In genomic region chr11:33347490-33348125, GRCh38 we compare ENCODE assay signal across 15 cellular contexts. TPM values are rescaled to one million over a fixed set of nuclear protein-coding genes. Genes with fewer than 3 reads are reported as not detected.
DNase-seq lines count a peak whose midpoint lies in the region; ATAC-seq and TF ChIP-seq lines count a peak whose summit lies in the region.
"Had no signal": no experiment of that assay in that cellular context is flagged by ENCODE, and none has a peak within 500 bp of the region (broad histone marks: within the 10 kb centered on the region; RNA-seq: fewer than 3 reads in every experiment).

No MANE protein-coding gene starts in this region.

- peaks cover 28% of the 10 kb centered on the region for H3K36me3 Mint-ChIP-seq in activated CD8-positive, alpha-beta memory T cell treated with anti-CD3 and anti-CD28 coated beads, Interleukin-2, amount 10 ng/mL, durations not matched to agents 7 days and 5 days
- H3K36me3 Mint-ChIP-seq in stimulated activated naive B cell treated with anti-CD40 and anti-IgM and Interleukin-4, amounts not matched to agents 10 μg/mL and 1 μg/mL and 100 μg/mL, for 72 hours: peaks cover 31 to 45% of the 10 kb centered on the region in 2 donors

- CTCF ChIA-PET in activated CD8-positive, alpha-beta memory T cell treated with anti-CD3 and anti-CD28 coated beads, Interleukin-2, amount 10 ng/mL, durations not matched to agents 7 days and 5 days (lab: Charles Lee): interaction anchor here (0.8 to 1.4 kb wide), 2 partner anchors 16 to 19 kb away, joined by 3 to 4 read pairs; no protein-coding TSS in a partner anchor
- CTCF ChIA-PET in HEK293T (lab: Yijun Ruan, JAX): interaction anchor here (0.6 kb wide), 1 partner anchor 273 kb away, joined by 4 read pairs; no protein-coding TSS in a partner anchor

- H3K4me1 Mint-ChIP-seq in activated CD8-positive, alpha-beta memory T cell treated with anti-CD3 and anti-CD28 coated beads, Interleukin-2, amount 10 ng/mL, durations not matched to agents 7 days and 5 days: no peaks in the 10 kb centered on the region
- peaks cover 0 to 4% of the 10 kb centered on the region in 2 donors for H3K4me1 Mint-ChIP-seq in stimulated activated naive B cell treated with anti-CD40 and anti-IgM and Interleukin-4, amounts not matched to agents 10 μg/mL and 1 μg/mL and 100 μg/mL, for 72 hours

- no peak for TF ChIP-seq CTCF in omental fat pad (IDR thresholded peaks at IDR 0.05)

- H3K27ac Mint-ChIP-seq in activated CD8-positive, alpha-beta memory T cell treated with anti-CD3 and anti-CD28 coated beads, Interleukin-2, amount 10 ng/mL, durations not matched to agents 7 days and 5 days: no peak overlapping the region
- H3K27ac Mint-ChIP-seq in stimulated activated naive B cell treated with anti-CD40 and anti-IgM and Interleukin-4, amounts not matched to agents 10 μg/mL and 1 μg/mL and 100 μg/mL, for 72 hours: peak overlapping the region; percentile 82

- no peaks in the 10 kb centered on the region for H3K27me3 Mint-ChIP-seq in activated CD8-positive, alpha-beta memory T cell treated with anti-CD3 and anti-CD28 coated beads, Interleukin-2, amount 10 ng/mL, durations not matched to agents 7 days and 5 days
- H3K27me3 Mint-ChIP-seq in stimulated activated naive B cell treated with anti-CD40 and anti-IgM and Interleukin-4, amounts not matched to agents 10 μg/mL and 1 μg/mL and 100 μg/mL, for 72 hours: no peaks in the 10 kb centered on the region

- DNase-seq in activated CD8-positive, alpha-beta memory T cell treated with anti-CD3 and anti-CD28 coated beads, Interleukin-2, amount 10 ng/mL, durations not matched to agents 7 days and 5 days: peak; percentile 46
- DNase-seq in activated CD8-positive, alpha-beta memory T cell treated with anti-CD3 and anti-CD28 coated beads for 24 hours: no peak
- DNase-seq in HEK293T (ENCODE audit: extremely low spot score): peak; percentile 17
- peak; percentile 45 for DNase-seq in stimulated activated naive B cell treated with anti-CD40 and anti-IgM and Interleukin-4, amounts not matched to agents 10 μg/mL and 1 μg/mL and 100 μg/mL, for 72 hours
- no peak for DNase-seq in omental fat pad (ENCODE audit: low spot score)
- no peak for DNase-seq in NCI-H345 treated with DMSO at 0.1 percent for 48 hours (lab: John Stamatoyannopoulos, UW; ENCODE audit: unreplicated experiment)
- DNase-seq: activated CD8-positive, alpha-beta memory T cell treated with anti-CD3 and anti-CD28 coated beads, Interleukin-2, amount 50 U/mL, for 4 hours; amygdala; effector CD4-positive, alpha-beta T cell; NCI-H187; right cardiac atrium; uterus had no signal

- peak; percentile 45 for ATAC-seq in activated CD8-positive, alpha-beta memory T cell treated with anti-CD3 and anti-CD28 coated beads, Interleukin-2, amount 10 ng/mL, durations not matched to agents 7 days and 5 days
- ATAC-seq in HG03457 (IDR thresholded peaks at IDR 0.05; ENCODE audit: unreplicated experiment): peak; percentile 97
- peak; percentile 96 to 100 for ATAC-seq in stimulated activated naive B cell treated with anti-CD40 and anti-IgM and Interleukin-4, amounts not matched to agents 10 μg/mL and 1 μg/mL and 100 μg/mL, for 72 hours (replicated peaks)
- ATAC-seq in GM21367 (IDR thresholded peaks at IDR 0.05; ENCODE audit: unreplicated experiment): no peak
- no peak for ATAC-seq in omental fat pad (ENCODE audit: low FRiP score)
- ATAC-seq: right cardiac atrium had no signal

- POLR2A ChIA-PET in HEK293T (lab: Yijun Ruan, JAX): no interaction called here

- no peaks in the 10 kb centered on the region for H3K9me3 Mint-ChIP-seq in activated CD8-positive, alpha-beta memory T cell treated with anti-CD3 and anti-CD28 coated beads, Interleukin-2, amount 10 ng/mL, durations not matched to agents 7 days and 5 days (ENCODE audit: low read depth)
- no peaks in the 10 kb centered on the region for H3K9me3 Mint-ChIP-seq in stimulated activated naive B cell treated with anti-CD40 and anti-IgM and Interleukin-4, amounts not matched to agents 10 μg/mL and 1 μg/mL and 100 μg/mL, for 72 hours

- no peak overlapping the region for H3K4me3 Mint-ChIP-seq in activated CD8-positive, alpha-beta memory T cell treated with anti-CD3 and anti-CD28 coated beads, Interleukin-2, amount 10 ng/mL, durations not matched to agents 7 days and 5 days
- no peak overlapping the region for H3K4me3 Mint-ChIP-seq in stimulated activated naive B cell treated with anti-CD40 and anti-IgM and Interleukin-4, amounts not matched to agents 10 μg/mL and 1 μg/mL and 100 μg/mL, for 72 hours

TF ChIP-seq in HEK293T, 16 proteins besides CTCF, POLR2A, EP300 and RAD21:
- TF ChIP-seq LEF1 (IDR thresholded peaks at IDR 0.05; ENCODE audit: borderline replicate concordance) (no peak), FOXK2 (IDR thresholded peaks at IDR 0.05) (no peak), SUZ12 (IDR thresholded peaks at IDR 0.05) (no peak), ELF4 (IDR thresholded peaks at IDR 0.05) (no peak), HDGF (IDR thresholded peaks at IDR 0.05; ENCODE audit: borderline replicate concordance) (no peak)

RNA-seq across cellular contexts. Expression of gene KIAA1549L, which starts 28.3 kb away (rescaled TPM):
- not detected for total RNA-seq in activated CD8-positive, alpha-beta memory T cell treated with anti-CD3 and anti-CD28 coated beads, Interleukin-2, amount 10 ng/mL, durations not matched to agents 7 days and 5 days
- under 1 TPM in 3 of 4 donors, not detected in 1; 0.19 to 0.60 (median 0.50) TPM for total RNA-seq in omental fat pad
- total RNA-seq: T-helper 2 cell treated with Interferon-gamma antibody and Interleukin-4, amounts not matched to agents 100 ng/mL and 5 ng/mL, for 36 hours had no signal

Comparison
In these comparisons a context has a peak if more than half of its experiments do, and no peak if none do; other contexts are left out.
1. DNase-seq: peak in activated CD8-positive, alpha-beta memory T cell treated with anti-CD3 and anti-CD28 coated beads, Interleukin-2, amount 10 ng/mL, durations not matched to agents 7 days and 5 days (single experiment), HEK293T (single experiment) and stimulated activated naive B cell treated with anti-CD40 and anti-IgM and Interleukin-4, amounts not matched to agents 10 μg/mL and 1 μg/mL and 100 μg/mL, for 72 hours (single experiment); none in activated CD8-positive, alpha-beta memory T cell treated with anti-CD3 and anti-CD28 coated beads for 24 hours (single experiment), omental fat pad (single experiment) and NCI-H345 treated with DMSO at 0.1 percent for 48 hours (single experiment).
2. ATAC-seq: peak in activated CD8-positive, alpha-beta memory T cell treated with anti-CD3 and anti-CD28 coated beads, Interleukin-2, amount 10 ng/mL, durations not matched to agents 7 days and 5 days (single experiment), HG03457 (single experiment) and stimulated activated naive B cell treated with anti-CD40 and anti-IgM and Interleukin-4, amounts not matched to agents 10 μg/mL and 1 μg/mL and 100 μg/mL, for 72 hours (2 of 2); none in GM21367 (single experiment) and omental fat pad (single experiment).